In the genomic region with DNA sequence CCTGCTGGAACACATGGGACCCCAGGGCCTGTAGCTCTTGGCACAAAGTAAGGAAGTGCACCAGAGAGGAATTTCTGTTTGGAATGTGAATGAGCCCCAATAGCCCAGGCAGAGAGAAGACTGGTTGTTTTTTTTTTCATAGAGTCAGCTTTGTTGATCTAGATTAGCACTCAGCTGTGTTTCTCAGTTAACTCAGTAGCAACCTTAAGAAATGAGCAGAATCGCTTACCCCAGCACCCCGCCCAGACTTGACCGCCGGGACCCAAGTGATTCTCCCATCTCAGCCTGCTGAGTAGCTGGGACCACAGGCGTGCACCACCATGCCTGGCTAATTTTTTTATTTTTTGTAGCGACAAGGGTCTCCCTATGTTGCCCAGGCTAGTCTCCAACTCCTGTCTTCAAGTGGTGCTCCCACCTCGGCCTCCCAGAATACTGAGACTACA, we compare ENCODE assay signal across 8 cellular contexts. TPM values are rescaled to one million over a fixed set of nuclear protein-coding genes. Genes with fewer than 3 reads are reported as not detected.
DNase-seq lines count a peak whose midpoint lies in the region; ATAC-seq and TF ChIP-seq lines count a peak whose summit lies in the region.

No MANE protein-coding gene starts in this region.

- intact Hi-C loops in lower leg skin (cut with DNase I; ENCODE audit: low total_unique reads) = no loop called here

- peak overlapping the region; percentile 81 to 87 for H3K27ac Mint-ChIP-seq in effector memory CD8-positive, alpha-beta T cell
- H3K27ac Mint-ChIP-seq in nephron progenitor cell = peak overlapping the region; percentile 95

- peaks cover 33 to 58% of the 10 kb centered on the region in 2 donors for H3K4me1 Mint-ChIP-seq in effector memory CD8-positive, alpha-beta T cell (ENCODE audit: low read depth in 2 of 2)
- H3K4me1 Mint-ChIP-seq in nephron progenitor cell = peaks cover 67% of the 10 kb centered on the region

- no peaks in the 10 kb centered on the region for H3K9me3 Mint-ChIP-seq in effector memory CD8-positive, alpha-beta T cell
- H3K9me3 Mint-ChIP-seq in nephron progenitor cell = no peaks in the 10 kb centered on the region

- DNase-seq in ELR (ENCODE audit: low read depth) = peak; percentile 67
- no peak for DNase-seq in NT2/D1 (ENCODE audit: low read depth, low spot score)
- no peak for DNase-seq in effector memory CD8-positive, alpha-beta T cell
- no peak for DNase-seq in nephron progenitor cell
- DNase-seq in superior temporal gyrus (ENCODE audit: extremely low spot score) = no peak
- no peak for DNase-seq in stimulated activated CD4-positive, alpha-beta T cell treated with anti-CD3 and anti-CD28 coated beads, Interleukin-2, amount 100 ng/mL, for 48 hours
- DNase-seq in lower leg skin (ENCODE audit: low spot score in 2 of 2) = no peak
- DNase-seq in NCI-H748 (lab: John Stamatoyannopoulos, UW; ENCODE audit: unreplicated experiment) = no peak

- H3K4me3 Mint-ChIP-seq in effector memory CD8-positive, alpha-beta T cell = peak overlapping the region; percentile 94 to 98
- H3K4me3 Mint-ChIP-seq in nephron progenitor cell = peak overlapping the region; percentile 89

- peak overlapping the region; percentile 98 for H3K9ac ChIP-seq in NT2/D1 (ENCODE audit: insufficient read length, low read depth)

- H3K4me1 ChIP-seq in NT2/D1 (ENCODE audit: insufficient read depth, insufficient read length) = no peaks in the 10 kb centered on the region

- H3K27me3 ChIP-seq in NT2/D1 (ENCODE audit: insufficient read depth, insufficient read length) = no peaks in the 10 kb centered on the region

- no peaks in the 10 kb centered on the region for H3K9me3 ChIP-seq in NT2/D1 (ENCODE audit: insufficient read depth, low read length)

- TF ChIP-seq CTCF in nephron progenitor cell (IDR thresholded peaks at IDR 0.05) (no peak), lower leg skin (IDR thresholded peaks at IDR 0.05) (no peak)

- no peaks in the 10 kb centered on the region for H3K27me3 Mint-ChIP-seq in effector memory CD8-positive, alpha-beta T cell
- H3K27me3 Mint-ChIP-seq in nephron progenitor cell (ENCODE audit: low read depth, poor library complexity) = peaks cover 3% of the 10 kb centered on the region

- no peak for TF ChIP-seq POLR2A in lower leg skin (IDR thresholded peaks at IDR 0.05)

- ATAC-seq in effector memory CD8-positive, alpha-beta T cell (replicated peaks) = no peak

- H3K36me3 ChIP-seq in NT2/D1 (ENCODE audit: insufficient read depth, insufficient read length, low read length) = peaks cover 56% of the 10 kb centered on the region

- H3K4me3 ChIP-seq in NT2/D1 (ENCODE audit: insufficient read length, low read depth) = peak overlapping the region; percentile 94
- no peak overlapping the region for H3K4me3 ChIP-seq in lower leg skin (ENCODE audit: low read depth, poor library complexity, severe bottlenecking)

- H3K36me3 Mint-ChIP-seq in effector memory CD8-positive, alpha-beta T cell (ENCODE audit: insufficient read depth) = peaks cover 37% of the 10 kb centered on the region
- H3K36me3 Mint-ChIP-seq in nephron progenitor cell (ENCODE audit: low read depth) = peaks cover 33% of the 10 kb centered on the region

- 28 to 33% methylated on average over 7 of the region's 7 CpGs for WGBS in lower leg skin, 2 donors

RNA-seq across cellular contexts. Expression of gene MGME1, which starts 2.8 kb away (rescaled TPM):
- 10 to 100 TPM; 21.9 to 36.3 (median 33.5) TPM for total RNA-seq in lower leg skin

RNA-seq across cellular contexts. Expression of gene SNX5, which starts 3.0 kb away (rescaled TPM):
- 10 to 100 TPM; 44.6 to 70.7 (median 66.0) TPM for total RNA-seq in lower leg skin
